12 cellular contexts compared by ENCODE assay signal in the genomic region with DNA sequence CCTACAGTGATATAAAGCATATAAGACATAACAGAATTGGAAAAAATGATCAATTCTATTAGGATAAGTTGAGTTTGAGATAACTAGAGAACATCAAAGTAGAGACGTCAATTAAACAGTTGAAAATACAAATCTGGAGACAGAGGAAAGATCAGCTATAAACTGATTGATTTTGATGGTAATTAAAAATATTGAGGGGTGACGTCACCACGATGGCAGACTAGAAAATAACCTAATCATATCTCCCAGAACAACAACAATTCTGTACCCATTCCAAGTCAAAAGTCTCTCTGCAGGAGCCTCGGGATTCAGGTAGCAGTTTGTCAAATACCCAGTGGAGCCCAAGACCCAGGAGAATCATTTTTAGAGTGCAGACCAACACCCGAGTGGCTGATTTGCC. TPM values are rescaled to one million over a fixed set of nuclear protein-coding genes. Genes with fewer than 3 reads are reported as not detected.
"Had no signal": no experiment of that assay in that cellular context is flagged by ENCODE, and none has a peak within 500 bp of the region (broad histone marks: within the 10 kb centered on the region; RNA-seq: fewer than 3 reads in every experiment).

No MANE protein-coding gene starts in this region.

- FAIRE-seq: H54 had no signal

- H3K27ac ChIP-seq: GM23248, HL-60, KMS-11 had no signal

- H3K9ac ChIP-seq: GM23248, KMS-11 had no signal

- H3K4me2 ChIP-seq: KMS-11 had no signal

- DNase-seq: GM23248, GOT3, H9, HCEC 1CT, HFFc6, IMR-90, Karpas-422, KBM-7 had no signal

- H2AFZ ChIP-seq: GM23248 had no signal

- H3K4me3 ChIP-seq: GM23248 had no signal

RNA-seq across cellular contexts. Expression of gene MS4A13, which starts 28.9 kb away (rescaled TPM):
- total RNA-seq: GM23248, H9, HFFc6, HT1080, IMR-90 had no signal
- polyA plus RNA-seq: GM23248, IMR-90 had no signal

RNA-seq across cellular contexts. Expression of gene MS4A12, which starts 51.5 kb away (rescaled TPM):
- total RNA-seq: GM23248, H9, HT1080, IMR-90 had no signal
- polyA plus RNA-seq: GM23248, IMR-90 had no signal
